9 cellular contexts compared by ENCODE assay signal in genomic region chr5:151002250-151002649, GRCh38. TPM values are rescaled to one million over a fixed set of nuclear protein-coding genes. Genes with fewer than 3 reads are reported as not detected.
DNase-seq lines count a peak whose midpoint lies in the region; ATAC-seq and TF ChIP-seq lines count a peak whose summit lies in the region.
"Had no signal": no experiment of that assay in that cellular context is flagged by ENCODE, and none has a peak within 500 bp of the region (broad histone marks: within the 10 kb centered on the region; RNA-seq: fewer than 3 reads in every experiment).

No MANE protein-coding gene starts in this region.

- peak overlapping the region in 1 of 2 donors; percentile 23 for H3K27ac Mint-ChIP-seq in activated naive CD4-positive, alpha-beta T cell treated with anti-CD3 and anti-CD28 coated beads, Interleukin-2, amount 50 U/mL, for 72 hours

- TF ChIP-seq CTCF in C4-2B (conservative IDR thresholded peaks at IDR 0.05): peak; percentile 73
- peak; percentile 56 for TF ChIP-seq CTCF in LNCaP clone FGC (IDR thresholded peaks at IDR 0.05; ENCODE audit: control insufficient read depth, extremely low read depth, insufficient read depth)
- TF ChIP-seq CTCF in GM13976 (IDR thresholded peaks at IDR 0.05; ENCODE audit: borderline replicate concordance, control extremely low read depth, extremely low read depth, insufficient read depth, missing control alignments): no peak

- no peaks in the 10 kb centered on the region for H3K36me3 Mint-ChIP-seq in activated naive CD4-positive, alpha-beta T cell treated with anti-CD3 and anti-CD28 coated beads, Interleukin-2, amount 50 U/mL, for 72 hours

- no peaks in the 10 kb centered on the region for H3K9me3 Mint-ChIP-seq in activated naive CD4-positive, alpha-beta T cell treated with anti-CD3 and anti-CD28 coated beads, Interleukin-2, amount 50 U/mL, for 72 hours

- DNase-seq in LNCaP clone FGC (ENCODE audit: low read depth) (no peak), cerebellar cortex (ENCODE audit: low spot score) (peak; percentile 54), midbrain (lab: John Stamatoyannopoulos, UW) (peak; percentile 7), GM13976 (ENCODE audit: low spot score) (no peak), H4 (ENCODE audit: low spot score) (no peak)
- DNase-seq in activated naive CD4-positive, alpha-beta T cell treated with anti-CD3 and anti-CD28 coated beads, Interleukin-2, amount 50 U/mL, for 72 hours (ENCODE audit: low spot score in 2 of 2): no peak
- no peak for DNase-seq in activated CD8-positive, alpha-beta memory T cell treated with anti-CD3 and anti-CD28 coated beads, Interleukin-2, amount 50 U/mL, for 4 hours
- DNase-seq: T-helper 9 cell had no signal

- no peak overlapping the region for H3K27ac ChIP-seq in C4-2B

- in situ Hi-C loops in GM13976 (cut with MboI; ENCODE audit: low sequenced_read_pairs, unreplicated experiment): no loop called here

- ATAC-seq in activated naive CD4-positive, alpha-beta T cell treated with anti-CD3 and anti-CD28 coated beads, Interleukin-2, amount 50 U/mL, for 72 hours: no peak

- no peak overlapping the region for H3K4me3 ChIP-seq in LNCaP clone FGC (ENCODE audit: low read depth, low read length)

RNA-seq across cellular contexts. Expression of gene GPX3, which starts 18.1 kb away (rescaled TPM):
- total RNA-seq in H4 (2014; rRNA removed; shearing (Covaris generic)): 338 and 380 TPM in 2 replicates
- total RNA-seq in activated naive CD4-positive, alpha-beta T cell treated with anti-CD3 and anti-CD28 coated beads, Interleukin-2, amount 50 U/mL, for 72 hours: under 1 TPM in 1 of 2 donors, not detected in 1; 0.23 TPM

Comparison
In these comparisons a context has a peak if more than half of its experiments do, and no peak if none do; other contexts are left out.
1. DNase-seq: peak in cerebellar cortex (single experiment) and midbrain (single experiment); none in LNCaP clone FGC (single experiment), GM13976 (single experiment), H4 (single experiment), activated naive CD4-positive, alpha-beta T cell treated with anti-CD3 and anti-CD28 coated beads, Interleukin-2, amount 50 U/mL, for 72 hours (0 of 2) and activated CD8-positive, alpha-beta memory T cell treated with anti-CD3 and anti-CD28 coated beads, Interleukin-2, amount 50 U/mL, for 4 hours (single experiment).
2. RNA of gene GPX3, which starts 18.1 kb away (total RNA-seq): 338 to 380 TPM in H4; 0.23 TPM in activated naive CD4-positive, alpha-beta T cell treated with anti-CD3 and anti-CD28 coated beads, Interleukin-2, amount 50 U/mL, for 72 hours; every median in the first group is over 100 times any median in the second.